Comparison of ENCODE assay signal across 9 cellular contexts in the genomic region with DNA sequence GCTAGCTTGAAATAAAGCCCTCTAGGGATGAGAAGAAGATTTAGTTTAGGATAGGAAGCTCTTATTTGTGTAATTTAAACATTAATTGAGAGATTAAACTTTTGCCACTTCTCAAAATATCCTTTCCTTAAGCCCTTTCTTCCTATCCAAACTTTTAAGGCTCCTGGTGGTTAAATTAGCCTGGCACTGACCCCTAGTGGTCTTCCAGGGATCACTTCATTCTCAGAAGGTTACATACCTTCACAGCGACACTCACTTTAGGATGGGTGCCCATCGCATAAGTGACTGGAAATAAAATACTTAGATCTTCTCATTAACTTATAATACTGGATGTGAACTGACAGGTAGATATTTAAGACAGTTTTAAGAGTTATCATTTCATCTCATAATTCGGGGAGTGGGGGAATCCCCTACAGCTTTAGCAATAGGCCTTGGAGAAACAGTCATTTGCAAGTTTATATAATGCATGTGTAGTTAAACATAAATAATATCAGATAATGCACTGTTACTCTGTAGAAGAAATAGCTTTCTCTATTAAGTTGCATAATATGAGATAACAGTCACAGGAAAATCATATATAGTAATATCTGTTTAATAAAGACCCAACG. TPM values are rescaled to one million over a fixed set of nuclear protein-coding genes. Genes with fewer than 3 reads are reported as not detected.
DNase-seq lines count a peak whose midpoint lies in the region; ATAC-seq, FAIRE-seq and TF ChIP-seq lines count a peak whose summit lies in the region.
"Had no signal": no experiment of that assay in that cellular context is flagged by ENCODE, and none has a peak within 500 bp of the region (broad histone marks: within the 10 kb centered on the region; RNA-seq: fewer than 3 reads in every experiment).

No MANE protein-coding gene starts in this region.

- no peak overlapping the region for H2AFZ ChIP-seq in GM12878 (ENCODE audit: control insufficient read depth, low read depth, low read length)
- no peak overlapping the region for H2AFZ ChIP-seq in HepG2 (ENCODE audit: low read length)

- TF ChIP-seq POLR2A in GM12878 (IDR thresholded peaks at IDR 0.05; ENCODE audit: low read depth, low read length) (no peak), HepG2 (IDR thresholded peaks at IDR 0.05; ENCODE audit: insufficient read depth in 1 of 2, low read depth in 2 of 2, low read length in 2 of 2) (no peak)

- no peak overlapping the region for H3K4me3 ChIP-seq in CD8-positive, alpha-beta T cell (ENCODE audit: low read depth, low read length)
- H3K4me3 ChIP-seq in GM12878 (no peak overlapping the region), HepG2 (replicated peaks in 1 of 3; ENCODE audit: insufficient read depth in 1 of 3, low read depth in 2 of 3, low read length in 3 of 3) (no peak overlapping the region)

- H3K79me2 ChIP-seq in GM12878 (ENCODE audit: control insufficient read depth, insufficient read depth, low read length) (no peaks in the 10 kb centered on the region), HepG2 (ENCODE audit: insufficient read depth, low read length) (no peaks in the 10 kb centered on the region)

- H3K9me3 ChIP-seq in CD8-positive, alpha-beta T cell (ENCODE audit: low read length): no peaks in the 10 kb centered on the region
- no peaks in the 10 kb centered on the region; the same call in 2 of the 3 replicates for H3K9me3 ChIP-seq in GM12878 (replicated peaks; ENCODE audit: control insufficient read depth, insufficient read depth, low read length)
- no peaks in the 10 kb centered on the region for H3K9me3 ChIP-seq in HepG2 (ENCODE audit: low read length)

- intact Hi-C loops in CD8-positive, alpha-beta T cell (cut with DNase I, micrococcal nuclease): loop anchor here (1.0 to 10.0 kb wide), 9 partner anchors 55 to 778 kb away; no protein-coding TSS in a partner anchor
- intact Hi-C loops in GM12878 (cut with micrococcal nuclease; ENCODE audit: unreplicated experiment) (loop anchor here (1.0 to 10.0 kb wide), 5 partner anchors 232 to 540 kb away; no protein-coding TSS in a partner anchor), HepG2 (cut with micrococcal nuclease; ENCODE audit: unreplicated experiment) (loop anchor here (1.0 to 5.0 kb wide), 5 partner anchors 232 to 543 kb away; no protein-coding TSS in a partner anchor), sciatic nerve (cut with DNase I) (loop anchor here (10.0 kb wide), 1 partner anchor 310 kb away; no protein-coding TSS in a partner anchor)

- POLR2A ChIA-PET in CD8-positive, alpha-beta T cell (lab: Charles Lee): no interaction called here
- POLR2A ChIA-PET in GM12878 (lab: Charles Lee): no interaction called here
- POLR2A ChIA-PET in HepG2 (lab: Yijun Ruan, JAX): no interaction called here

- peak; percentile 64 for ATAC-seq in CD8-positive, alpha-beta T cell
- ATAC-seq in GM18519 (IDR thresholded peaks at IDR 0.05; ENCODE audit: low FRiP score, unreplicated experiment) (peak; percentile 75), HG03139 (IDR thresholded peaks at IDR 0.05; ENCODE audit: unreplicated experiment) (peak; percentile 65), GM12878 (peak; percentile 81), HepG2 (peak; percentile 81), sciatic nerve (no peak)

- TF ChIP-seq RAD21 in GM12878 (IDR thresholded peaks at IDR 0.05; ENCODE audit: insufficient read depth, low read depth, low read length) (peak; percentile 91), HepG2 (CRISPR knock-in tag; IDR thresholded peaks at IDR 0.05) (peak; percentile 51; the same call in 1 of the 2 replicates)

- H3K27ac ChIP-seq in CD8-positive, alpha-beta T cell (ENCODE audit: low read depth, low read length): no peak overlapping the region
- H3K27ac ChIP-seq in GM12878 (ENCODE audit: control insufficient read depth, insufficient read depth): no peak overlapping the region
- no peak overlapping the region for H3K27ac ChIP-seq in HepG2 (ENCODE audit: extremely low read length, insufficient read depth, low read length)

- no peaks in the 10 kb centered on the region for H3K36me3 ChIP-seq in CD8-positive, alpha-beta T cell (ENCODE audit: insufficient read depth, low read length)
- no peaks in the 10 kb centered on the region for H3K36me3 ChIP-seq in GM12878 (ENCODE audit: control insufficient read depth in 2 of 2, insufficient read depth in 2 of 2, low read length in 1 of 2)
- H3K36me3 ChIP-seq in HepG2 (replicated peaks in 1 of 2; ENCODE audit: control insufficient read depth in 1 of 2, insufficient read depth in 2 of 2, low read length in 2 of 2): no peaks in the 10 kb centered on the region

- H3K4me1 Mint-ChIP-seq in CD8-positive, alpha-beta T cell (ENCODE audit: low read depth): peaks cover 20% of the 10 kb centered on the region

- no peaks in the 10 kb centered on the region for H3K36me3 Mint-ChIP-seq in CD8-positive, alpha-beta T cell

- peak; percentile 75 for TF ChIP-seq CTCF in CD8-positive, alpha-beta T cell (IDR thresholded peaks at IDR 0.05)
- TF ChIP-seq CTCF in GM12878 (IDR thresholded peaks at IDR 0.05 in 2 of 3, conservative IDR thresholded peaks at IDR 0.05 in 1 of 3; ENCODE audit: control insufficient read depth in 2 of 3, extremely low read depth in 1 of 3, insufficient read depth in 1 of 3, low read depth in 3 of 3, low read length in 3 of 3): peak; percentile 69 to 73 (median 70)
- TF ChIP-seq CTCF in HepG2 (CRISPR knock-in tag; IDR thresholded peaks at IDR 0.05): peak; percentile 77

- FAIRE-seq in GM12878 (lab: Jason Lieb, UNC): peak; percentile 13
- FAIRE-seq in HepG2 (lab: Jason Lieb, UNC): peak; percentile 87

- H3K4me3 Mint-ChIP-seq in CD8-positive, alpha-beta T cell: no peak overlapping the region

- WGBS in GM12878 (ENCODE audit: insufficient coverage, insufficient replicate concordance, low lambda C conversion rate, missing lambda C conversion rate): 46% methylated on average over 4 of the region's 4 CpGs
- WGBS in HepG2 (ENCODE audit: low lambda C conversion rate): 26% methylated on average over 4 of the region's 4 CpGs

- in situ Hi-C loops in GM12878 (cut with MboI): loop anchor here (5.0 to 25.0 kb wide), 2 partner anchors 402 to 763 kb away; no protein-coding TSS in a partner anchor
- in situ Hi-C loops in HepG2 (cut with HindIII; ENCODE audit: extremely low pct_ligation_motif_present, low pct_unique_long_range_greater_than_20kb): loop anchor here (5.0 kb wide), 2 partner anchors 307 to 402 kb away; no protein-coding TSS in a partner anchor

- RAD21 ChIA-PET in GM12878 (lab: Charles Lee; ENCODE audit: unreplicated experiment): interaction anchor here (0.7 to 1.6 kb wide), 3 partner anchors 22 to 403 kb away, joined by 3 to 5 read pairs (median 4); partner anchors contain the start of gene C1orf53

- H3K9ac ChIP-seq in GM12878 (ENCODE audit: control insufficient read depth, insufficient read depth, low read length): no peak overlapping the region
- H3K9ac ChIP-seq in HepG2 (ENCODE audit: insufficient read depth, low read depth, low read length): no peak overlapping the region

- CTCF ChIA-PET in CD8-positive, alpha-beta T cell (lab: Charles Lee): interaction anchor here (0.6 to 3.8 kb wide), 18 partner anchors 9 to 745 kb away, joined by 3 to 19 read pairs (median 4); no protein-coding TSS in a partner anchor
- CTCF ChIA-PET in GM12878 (lab: Yijun Ruan, JAX) (interaction anchor here (0.6 to 2.4 kb wide), 14 partner anchors 9 to 408 kb away, joined by 3 to 13 read pairs (median 6); no protein-coding TSS in a partner anchor), HepG2 (lab: Yijun Ruan, JAX; ENCODE audit: low intra/inter-chr PET ratio, low total read pairs) (interaction anchor here (0.7 to 2.4 kb wide), 8 partner anchors 10 to 541 kb away, joined by 3 to 17 read pairs (median 6); no protein-coding TSS in a partner anchor)

- SMC1A ChIA-PET in GM12878 (lab: Charles Lee; ENCODE audit: uncharacterized antibody, unreplicated experiment): interaction anchor here (1.1 to 1.6 kb wide), 6 partner anchors 231 to 406 kb away, joined by 3 to 5 read pairs (median 4); no protein-coding TSS in a partner anchor

- no peak overlapping the region for H3K4me2 ChIP-seq in GM12878 (ENCODE audit: control insufficient read depth, insufficient read depth)
- no peak overlapping the region for H3K4me2 ChIP-seq in HepG2 (ENCODE audit: low read depth, low read length)

- TF ChIP-seq EP300 in GM12878 (IDR thresholded peaks at IDR 0.05; ENCODE audit: borderline replicate concordance in 1 of 2, control insufficient read depth in 1 of 2, low read depth in 2 of 2, low read length in 2 of 2) (no peak), HepG2 (IDR thresholded peaks at IDR 0.05; ENCODE audit: low read depth in 2 of 2, low read length in 2 of 2) (no peak), HepG2 (CRISPR knock-in tag; IDR thresholded peaks at IDR 0.05; ENCODE audit: borderline replicate concordance) (no peak)

- H3K9me3 Mint-ChIP-seq in CD8-positive, alpha-beta T cell: no peaks in the 10 kb centered on the region

- no peak overlapping the region for H3K27ac Mint-ChIP-seq in CD8-positive, alpha-beta T cell

- H3K4me1 ChIP-seq in CD8-positive, alpha-beta T cell (ENCODE audit: insufficient read depth, low read length): peaks cover 11% of the 10 kb centered on the region
- H3K4me1 ChIP-seq in GM12878 (ENCODE audit: control insufficient read depth, insufficient read depth, low read length): no peaks in the 10 kb centered on the region
- no peaks in the 10 kb centered on the region for H3K4me1 ChIP-seq in HepG2 (ENCODE audit: insufficient read depth, low read length)

- peaks cover 63% of the 10 kb centered on the region for H3K27me3 Mint-ChIP-seq in CD8-positive, alpha-beta T cell (ENCODE audit: low read depth)

- BruUV-seq in GM12878 (replicated peaks; lab: Mats Ljungman, UMichigan): no TSS peak
- no TSS peak for BruUV-seq in HepG2 (replicated peaks; lab: Mats Ljungman, UMichigan)

- H3K27me3 ChIP-seq in CD8-positive, alpha-beta T cell (ENCODE audit: insufficient read depth, low read length): peaks cover 30% of the 10 kb centered on the region
- H3K27me3 ChIP-seq in GM12878 (replicated peaks in 1 of 2; ENCODE audit: control insufficient read depth in 2 of 2, insufficient read depth in 2 of 2, low read length in 1 of 2) (peaks cover 3 to 4% of the 10 kb centered on the region in 2 experiments; a peak in 3 of 4 replicates), HepG2 (ENCODE audit: control insufficient read depth in 1 of 2, insufficient read depth in 2 of 2, low read length in 2 of 2) (peaks cover 0 to 5% of the 10 kb centered on the region in 2 experiments; a peak in 4 of 5 replicates)

- peak in 1 of 7 experiments; percentile 40 for DNase-seq in CD8-positive, alpha-beta T cell
- peak; percentile 23 to 66 for DNase-seq in NCI-H446 (lab: John Stamatoyannopoulos, UW)
- no peak for DNase-seq in GM12878 (ENCODE audit: low read depth, low spot score)
- DNase-seq in HepG2 (ENCODE audit: low spot score): peak; percentile 53
- DNase-seq in sciatic nerve (ENCODE audit: low spot score): no peak
- DNase-seq in hepatic stellate cell (ENCODE audit: low spot score): no peak

- H4K20me1 ChIP-seq in GM12878 (ENCODE audit: control insufficient read depth, insufficient read depth) (no peaks in the 10 kb centered on the region), HepG2 (ENCODE audit: insufficient read depth, low read length) (no peaks in the 10 kb centered on the region)

RNA-seq across cellular contexts. Expression of gene LHX9, which starts 7.4 kb away (rescaled TPM):
- not detected for total RNA-seq in CD8-positive, alpha-beta T cell
- not detected in 2 replicates for total RNA-seq in GM12878 (2013; cell fraction: nucleolus; rRNA removed)
- total RNA-seq in GM12878 (2014; rRNA removed) (not detected in 2 replicates), GM12878 (2014; rRNA removed; fragmentation: Illumina TruSeq; extraction: Trizol) (not detected in 2 replicates), GM12878 (2021) (not detected in 2 replicates), HepG2 (2016; rRNA removed; fragmentation: Illumina TruSeq; extraction: Trizol) (not detected in 2 replicates), sciatic nerve (0.45 TPM)
- polyA plus RNA-seq in GM12878 (2011; ENCODE audit: low read depth): not detected
- polyA plus RNA-seq in GM12878 (2011; rRNA removed) (not detected in 2 replicates), GM12878 (2014; fragmentation: Illumina TruSeq; extraction: Trizol) (not detected in 2 replicates), GM12878 (2014; fragmentation: Nextera tagmentation; extraction: Ambion mirVana) (not detected), GM12878 (2014; rRNA removed) (not detected in 2 replicates), GM12878 (2016; fragmentation: Nextera tagmentation; extraction: Ambion mirVana) (not detected), HepG2 (2011; rRNA removed) (not detected in 2 replicates)
- polyA plus RNA-seq in GM12878 (2011; cell fraction: cytosol; rRNA removed): not detected in 2 replicates
- polyA plus RNA-seq in GM12878 (2011; cell fraction: nucleus; rRNA removed): not detected in 2 replicates
- polyA plus RNA-seq in GM12878 (2012): not detected in 2 replicates
- polyA minus RNA-seq in GM12878 (2011; rRNA and poly(A)+ RNA removed): not detected in 2 replicates
- polyA minus RNA-seq in GM12878 (2011; cell fraction: cytosol; rRNA and poly(A)+ RNA removed): not detected in 2 replicates
- not detected in 2 replicates for polyA minus RNA-seq in GM12878 (2011; cell fraction: nucleus; rRNA and poly(A)+ RNA removed)
- not detected in 2 replicates for total RNA-seq in HepG2 (2016; cell fraction: cytosol; rRNA removed; fragmentation: Illumina TruSeq; extraction: Trizol; ENCODE audit: low read depth)
- not detected in 2 replicates for total RNA-seq in HepG2 (2016; cell fraction: insoluble cytoplasmic fraction; rRNA removed; fragmentation: Illumina TruSeq; extraction: Trizol)
- total RNA-seq in HepG2 (2016; cell fraction: membrane; rRNA removed; fragmentation: Illumina TruSeq; extraction: Trizol): not detected in 2 replicates
- total RNA-seq in HepG2 (2016; cell fraction: nucleus; rRNA removed; fragmentation: Illumina TruSeq; extraction: Trizol): not detected in 2 replicates
- not detected in 2 replicates for polyA plus RNA-seq in HepG2 (2011; cell fraction: cytosol; rRNA removed)
- polyA plus RNA-seq in HepG2 (2011; cell fraction: nucleus; rRNA removed): not detected in 2 replicates
- polyA plus RNA-seq in HepG2 (2012): not detected in 2 replicates
- polyA plus RNA-seq in HepG2 (2016; cell fraction: cytosol; fragmentation: Illumina TruSeq; extraction: Trizol; ENCODE audit: low read depth): not detected in 2 replicates
- polyA plus RNA-seq in HepG2 (2016; cell fraction: insoluble cytoplasmic fraction; fragmentation: Illumina TruSeq; extraction: Trizol; ENCODE audit: low read depth): not detected in 2 replicates
- not detected in 2 replicates for polyA plus RNA-seq in HepG2 (2016; cell fraction: membrane; fragmentation: Illumina TruSeq; extraction: Trizol; ENCODE audit: low read depth)
- not detected in 2 replicates for polyA plus RNA-seq in HepG2 (2016; cell fraction: nucleus; fragmentation: Illumina TruSeq; extraction: Trizol; ENCODE audit: insufficient read depth, low read depth)
- polyA minus RNA-seq in HepG2 (2011; rRNA and poly(A)+ RNA removed; ENCODE audit: low replicate concordance): 1.5 TPM in 1 of 2 replicates, not detected in the other
- not detected in 2 replicates for polyA minus RNA-seq in HepG2 (2011; cell fraction: cytosol; rRNA and poly(A)+ RNA removed)
- not detected in 2 replicates for polyA minus RNA-seq in HepG2 (2011; cell fraction: nucleus; rRNA and poly(A)+ RNA removed)

RNA-seq across cellular contexts. Expression of gene C1orf53, which starts 22.2 kb away (rescaled TPM):
- total RNA-seq in CD8-positive, alpha-beta T cell: not detected
- total RNA-seq in GM12878 (2013; cell fraction: nucleolus; rRNA removed): not detected in 2 replicates
- total RNA-seq in GM12878 (2014; rRNA removed): 1.1 and 1.5 TPM in 2 replicates
- total RNA-seq in GM12878 (2014; rRNA removed; fragmentation: Illumina TruSeq; extraction: Trizol): 0.31 and 0.92 TPM in 2 replicates
- 0.77 and 0.85 TPM in 2 replicates for total RNA-seq in GM12878 (2021)
- polyA plus RNA-seq in GM12878 (2011; ENCODE audit: low read depth): 1.0 TPM
- polyA plus RNA-seq in GM12878 (2011; rRNA removed): 0.39 and 0.56 TPM in 2 replicates
- 0.27 and 0.61 TPM in 2 replicates for polyA plus RNA-seq in GM12878 (2011; cell fraction: cytosol; rRNA removed)
- polyA plus RNA-seq in GM12878 (2011; cell fraction: nucleus; rRNA removed): 0.34 TPM in 1 of 2 replicates, not detected in the other
- 0.43 and 0.56 TPM in 2 replicates for polyA plus RNA-seq in GM12878 (2012)
- polyA plus RNA-seq in GM12878 (2014; fragmentation: Illumina TruSeq; extraction: Trizol): 0.66 TPM in 1 of 2 replicates, not detected in the other
- under 1 TPM; 0.39 to 0.42 TPM for polyA plus RNA-seq in GM12878 (2014; fragmentation: Nextera tagmentation; extraction: Ambion mirVana)
- polyA plus RNA-seq in GM12878 (2014; rRNA removed): 0.49 and 0.51 TPM in 2 replicates
- polyA plus RNA-seq in GM12878 (2016; fragmentation: Nextera tagmentation; extraction: Ambion mirVana): 1 to 10 TPM; 4.2 to 5.4 TPM
- not detected in 2 replicates for polyA minus RNA-seq in GM12878 (2011; rRNA and poly(A)+ RNA removed)
- not detected in 2 replicates for polyA minus RNA-seq in GM12878 (2011; cell fraction: cytosol; rRNA and poly(A)+ RNA removed)
- polyA minus RNA-seq in GM12878 (2011; cell fraction: nucleus; rRNA and poly(A)+ RNA removed): not detected in 2 replicates
- total RNA-seq in HepG2 (2016; rRNA removed; fragmentation: Illumina TruSeq; extraction: Trizol): 8.5 and 10.1 TPM in 2 replicates
- total RNA-seq in HepG2 (2016; cell fraction: cytosol; rRNA removed; fragmentation: Illumina TruSeq; extraction: Trizol; ENCODE audit: low read depth): 28.8 and 32.5 TPM in 2 replicates
- 9.8 and 11.1 TPM in 2 replicates for total RNA-seq in HepG2 (2016; cell fraction: insoluble cytoplasmic fraction; rRNA removed; fragmentation: Illumina TruSeq; extraction: Trizol)
- 16.0 and 23.8 TPM in 2 replicates for total RNA-seq in HepG2 (2016; cell fraction: membrane; rRNA removed; fragmentation: Illumina TruSeq; extraction: Trizol)
- total RNA-seq in HepG2 (2016; cell fraction: nucleus; rRNA removed; fragmentation: Illumina TruSeq; extraction: Trizol): 2.7 and 4.2 TPM in 2 replicates
- 4.7 and 5.8 TPM in 2 replicates for polyA plus RNA-seq in HepG2 (2011; rRNA removed)
- 3.7 and 6.1 TPM in 2 replicates for polyA plus RNA-seq in HepG2 (2011; cell fraction: cytosol; rRNA removed)
- 2.3 and 3.2 TPM in 2 replicates for polyA plus RNA-seq in HepG2 (2011; cell fraction: nucleus; rRNA removed)
- polyA plus RNA-seq in HepG2 (2012): 1.9 and 5.4 TPM in 2 replicates
- 38.1 and 46.8 TPM in 2 replicates for polyA plus RNA-seq in HepG2 (2016; cell fraction: cytosol; fragmentation: Illumina TruSeq; extraction: Trizol; ENCODE audit: low read depth)
- 9.2 and 12.3 TPM in 2 replicates for polyA plus RNA-seq in HepG2 (2016; cell fraction: insoluble cytoplasmic fraction; fragmentation: Illumina TruSeq; extraction: Trizol; ENCODE audit: low read depth)
- 19.3 and 20.6 TPM in 2 replicates for polyA plus RNA-seq in HepG2 (2016; cell fraction: membrane; fragmentation: Illumina TruSeq; extraction: Trizol; ENCODE audit: low read depth)
- 5.6 and 7.0 TPM in 2 replicates for polyA plus RNA-seq in HepG2 (2016; cell fraction: nucleus; fragmentation: Illumina TruSeq; extraction: Trizol; ENCODE audit: insufficient read depth, low read depth)
- 2.6 TPM in 1 of 2 replicates, not detected in the other for polyA minus RNA-seq in HepG2 (2011; rRNA and poly(A)+ RNA removed; ENCODE audit: low replicate concordance)
- 1.6 and 2.0 TPM in 2 replicates for polyA minus RNA-seq in HepG2 (2011; cell fraction: cytosol; rRNA and poly(A)+ RNA removed)
- polyA minus RNA-seq in HepG2 (2011; cell fraction: nucleus; rRNA and poly(A)+ RNA removed): 1.2 TPM in 2 replicates
- total RNA-seq in sciatic nerve: 1.3 TPM
- total RNA-seq: skeletal muscle tissue had no signal

Comparison
In these comparisons a context has a peak if more than half of its experiments do, and no peak if none do; other contexts are left out.
1. DNase-seq: peak in NCI-H446 (2 of 2) and HepG2 (single experiment); none in GM12878 (single experiment), sciatic nerve (single experiment) and hepatic stellate cell (single experiment).
2. Peak in every context shown above with its lines, with median percentiles within 50 percentile points of each other: CTCF ChIP-seq.